ENCODE assay signal across 13 cellular contexts in genomic region chr6:45021652-45022051, GRCh38.
DNase-seq lines count a peak whose midpoint lies in the region; ATAC-seq and TF ChIP-seq lines count a peak whose summit lies in the region.
"Had no signal": no experiment of that assay in that cellular context is flagged by ENCODE, and none has a peak within 500 bp of the region (broad histone marks: within the 10 kb centered on the region; RNA-seq: fewer than 3 reads in every experiment).

No MANE protein-coding gene starts in this region.

- H3K4me3 ChIP-seq in PC-3 (ENCODE audit: low read length): no peak overlapping the region
- H3K4me3 ChIP-seq in mucosa of descending colon: no peak overlapping the region
- H3K4me3 ChIP-seq: prostate gland had no signal

- no TSS peak for BruUV-seq in PC-3 (replicated peaks; lab: Mats Ljungman, UMichigan)

- no peak overlapping the region for H3K9ac ChIP-seq in PC-3 (ENCODE audit: low read length)

- H3K4me1 ChIP-seq in PC-3 (ENCODE audit: insufficient read depth, low read length) (peaks cover 8% of the 10 kb centered on the region; the same call in 1 of the 2 replicates), mucosa of descending colon (ENCODE audit: low read depth) (no peaks in the 10 kb centered on the region)
- H3K4me1 ChIP-seq: prostate gland had no signal

- H3K79me2 ChIP-seq in PC-3 (ENCODE audit: low read length): no peaks in the 10 kb centered on the region

- no peaks in the 10 kb centered on the region for H3K9me2 ChIP-seq in PC-3 (replicated peaks; ENCODE audit: low read length)

- H3K27me3 Mint-ChIP-seq in activated naive CD4-positive, alpha-beta T cell treated with anti-CD3 and anti-CD28 coated beads, Interleukin-2, amount 50 U/mL, for 24 hours: no peaks in the 10 kb centered on the region
- H3K27me3 Mint-ChIP-seq in activated naive CD4-positive, alpha-beta T cell treated with anti-CD3 and anti-CD28 coated beads for 36 hours (ENCODE audit: low read depth): no peaks in the 10 kb centered on the region
- no peaks in the 10 kb centered on the region for H3K27me3 Mint-ChIP-seq in effector memory CD8-positive, alpha-beta T cell
- H3K27me3 Mint-ChIP-seq: activated CD4-positive, alpha-beta memory T cell treated with anti-CD3 and anti-CD28 coated beads for 36 hours had no signal

- no peak for DNase-seq in activated naive CD4-positive, alpha-beta T cell treated with anti-CD3 and anti-CD28 coated beads for 36 hours
- DNase-seq in PC-3 (peak; percentile 27), NCI-H510A treated with DMSO at 0.1 percent for 48 hours (lab: John Stamatoyannopoulos, UW) (no peak), mucosa of descending colon (no peak)
- no peak for DNase-seq in effector memory CD8-positive, alpha-beta T cell
- DNase-seq: activated CD4-positive, alpha-beta memory T cell treated with anti-CD3 and anti-CD28 coated beads for 36 hours; Karpas-422; OCI-M1 had no signal

- POLR2A ChIA-PET in PC-3 (lab: Charles Lee; ENCODE audit: unreplicated experiment): no interaction called here

- TF ChIP-seq CTCF in PC-3 (conservative IDR thresholded peaks at IDR 0.05; ENCODE audit: low read depth, low read length) (no peak), mucosa of descending colon (IDR thresholded peaks at IDR 0.05) (no peak)

- H3K4me3 Mint-ChIP-seq in activated naive CD4-positive, alpha-beta T cell treated with anti-CD3 and anti-CD28 coated beads, Interleukin-2, amount 50 U/mL, for 24 hours: no peak overlapping the region
- no peak overlapping the region for H3K4me3 Mint-ChIP-seq in activated naive CD4-positive, alpha-beta T cell treated with anti-CD3 and anti-CD28 coated beads for 36 hours
- peak overlapping the region in 1 of 2 donors; percentile 8 for H3K4me3 Mint-ChIP-seq in effector memory CD8-positive, alpha-beta T cell
- H3K4me3 Mint-ChIP-seq: activated CD4-positive, alpha-beta memory T cell treated with anti-CD3 and anti-CD28 coated beads for 36 hours; T-helper 1 cell treated with Interleukin-12 subunit alpha and Interleukin-12 subunit beta and Interleukin-4 antibody, amounts not matched to agents 30 μg/mL and 1 μg/mL, for 36 hours had no signal

- peaks cover 4% of the 10 kb centered on the region for H3K9me3 Mint-ChIP-seq in activated naive CD4-positive, alpha-beta T cell treated with anti-CD3 and anti-CD28 coated beads, Interleukin-2, amount 50 U/mL, for 24 hours
- peaks cover 12% of the 10 kb centered on the region for H3K9me3 Mint-ChIP-seq in activated naive CD4-positive, alpha-beta T cell treated with anti-CD3 and anti-CD28 coated beads for 36 hours
- peaks cover 0 to 12% of the 10 kb centered on the region in 2 donors for H3K9me3 Mint-ChIP-seq in effector memory CD8-positive, alpha-beta T cell

- peaks cover 18% of the 10 kb centered on the region for H3K4me1 Mint-ChIP-seq in activated naive CD4-positive, alpha-beta T cell treated with anti-CD3 and anti-CD28 coated beads, Interleukin-2, amount 50 U/mL, for 24 hours
- peaks cover 14% of the 10 kb centered on the region for H3K4me1 Mint-ChIP-seq in activated naive CD4-positive, alpha-beta T cell treated with anti-CD3 and anti-CD28 coated beads for 36 hours (ENCODE audit: low read depth)
- peaks cover 3 to 12% of the 10 kb centered on the region in 2 donors for H3K4me1 Mint-ChIP-seq in effector memory CD8-positive, alpha-beta T cell (ENCODE audit: low read depth in 2 of 2)

- CTCF ChIA-PET in activated naive CD4-positive, alpha-beta T cell treated with anti-CD3 and anti-CD28 coated beads for 36 hours (lab: Charles Lee): no interaction called here
- CTCF ChIA-PET in PC-3 (lab: Charles Lee): no interaction called here

- peaks cover 7% of the 10 kb centered on the region for H3K36me3 Mint-ChIP-seq in activated naive CD4-positive, alpha-beta T cell treated with anti-CD3 and anti-CD28 coated beads, Interleukin-2, amount 50 U/mL, for 24 hours
- peaks cover 2% of the 10 kb centered on the region for H3K36me3 Mint-ChIP-seq in activated naive CD4-positive, alpha-beta T cell treated with anti-CD3 and anti-CD28 coated beads for 36 hours (ENCODE audit: low read depth)
- H3K36me3 Mint-ChIP-seq in effector memory CD8-positive, alpha-beta T cell (ENCODE audit: insufficient read depth): no peaks in the 10 kb centered on the region

- H3K9me3 ChIP-seq in PC-3 (ENCODE audit: low read length) (no peaks in the 10 kb centered on the region), mucosa of descending colon (no peaks in the 10 kb centered on the region)
- H3K9me3 ChIP-seq: prostate gland had no signal

- no peak overlapping the region for H2AFZ ChIP-seq in PC-3 (ENCODE audit: low read length)

- intact Hi-C loops in activated naive CD4-positive, alpha-beta T cell treated with anti-CD3 and anti-CD28 coated beads for 36 hours (cut with micrococcal nuclease): no loop called here
- intact Hi-C loops in PC-3 (cut with micrococcal nuclease) (no loop called here), mucosa of descending colon (cut with DNase I, micrococcal nuclease) (no loop called here)

- no peaks in the 10 kb centered on the region for H4K20me1 ChIP-seq in PC-3 (ENCODE audit: low read length)

- H3K4me2 ChIP-seq in PC-3 (ENCODE audit: low read length): no peak overlapping the region

- no peaks in the 10 kb centered on the region for H3K27me3 ChIP-seq in PC-3 (ENCODE audit: low read length)

- no peaks in the 10 kb centered on the region for H3F3A ChIP-seq in PC-3 (ENCODE audit: low read length, unreplicated experiment)

- H3K36me3 ChIP-seq in PC-3 (ENCODE audit: low read depth, low read length): no peaks in the 10 kb centered on the region
- H3K36me3 ChIP-seq in mucosa of descending colon (ENCODE audit: low read depth): no peaks in the 10 kb centered on the region
- H3K36me3 ChIP-seq: prostate gland had no signal

- peak; percentile 87 for ATAC-seq in PC-3
- ATAC-seq in effector memory CD8-positive, alpha-beta T cell (replicated peaks): peak; percentile 97
- ATAC-seq in GM21576 (IDR thresholded peaks at IDR 0.05; ENCODE audit: unreplicated experiment): no peak
- ATAC-seq in GM21360 (IDR thresholded peaks at IDR 0.05; ENCODE audit: unreplicated experiment): no peak
- ATAC-seq in mucosa of descending colon: no peak

- no peak overlapping the region for H3K27ac ChIP-seq in PC-3 (ENCODE audit: low read length)
- H3K27ac ChIP-seq: prostate gland had no signal

- H3K27ac Mint-ChIP-seq in activated naive CD4-positive, alpha-beta T cell treated with anti-CD3 and anti-CD28 coated beads, Interleukin-2, amount 50 U/mL, for 24 hours: peak overlapping the region; percentile 41
- H3K27ac Mint-ChIP-seq in activated naive CD4-positive, alpha-beta T cell treated with anti-CD3 and anti-CD28 coated beads for 36 hours: no peak overlapping the region
- peak overlapping the region in 1 of 2 donors; percentile 39 for H3K27ac Mint-ChIP-seq in effector memory CD8-positive, alpha-beta T cell
- H3K27ac Mint-ChIP-seq: activated CD4-positive, alpha-beta memory T cell treated with anti-CD3 and anti-CD28 coated beads for 36 hours; T-helper 1 cell treated with Interleukin-12 subunit alpha and Interleukin-12 subunit beta and Interleukin-4 antibody, amounts not matched to agents 30 μg/mL and 1 μg/mL, for 36 hours had no signal

Comparison
In these comparisons a context has a peak if more than half of its experiments do, and no peak if none do; other contexts are left out.
1. ATAC-seq: peak in PC-3 (single experiment) and effector memory CD8-positive, alpha-beta T cell (single experiment); none in GM21576 (single experiment), GM21360 (single experiment) and mucosa of descending colon (single experiment).